Comparison of ENCODE assay signal across 9 cellular contexts in genomic region chr3:32219537-32219936, GRCh38. TPM values are rescaled to one million over a fixed set of nuclear protein-coding genes. Genes with fewer than 3 reads are reported as not detected.
"Had no signal": no experiment of that assay in that cellular context is flagged by ENCODE, and none has a peak within 500 bp of the region (broad histone marks: within the 10 kb centered on the region; RNA-seq: fewer than 3 reads in every experiment).

No MANE protein-coding gene starts in this region.

- H3K27ac Mint-ChIP-seq: GM23338, H9, HFFc6, IgD-negative memory B cell had no signal

- ATAC-seq: GM23338 had no signal

- FAIRE-seq: H1, H54, HTR-8/SVneo had no signal

- H3K9me3 Mint-ChIP-seq: GM23338, H9 had no signal

- H2AFZ ChIP-seq: GM23338 had no signal

- H3K4me3 ChIP-seq: GM23338 had no signal

- DNase-seq: H9, HCEC 1CT, KBM-7 had no signal

- H3K4me3 Mint-ChIP-seq: GM23338, H9, HFFc6, IgD-negative memory B cell had no signal

- H3K4me2 ChIP-seq: GM23338 had no signal

- H3K4me1 Mint-ChIP-seq: GM23338, IgD-negative memory B cell had no signal

RNA-seq across cellular contexts. Expression of gene CMTM8, which starts 18.9 kb away (rescaled TPM):
- total RNA-seq: HFFc6 had no signal
